Comparison of ENCODE assay signal across 23 cellular contexts in genomic region chr2:201656740-201657139, GRCh38. TPM values are rescaled to one million over a fixed set of nuclear protein-coding genes. Genes with fewer than 3 reads are reported as not detected.
"Had no signal": no experiment of that assay in that cellular context is flagged by ENCODE, and none has a peak within 500 bp of the region (broad histone marks: within the 10 kb centered on the region; RNA-seq: fewer than 3 reads in every experiment).

No MANE protein-coding gene starts in this region.

- H3K36me3 Mint-ChIP-seq: activated CD4-positive, alpha-beta memory T cell treated with anti-CD3 and anti-CD28 coated beads for 36 hours; activated naive CD4-positive, alpha-beta T cell treated with anti-CD3 and anti-CD28 coated beads, Interleukin-2, amount 10 ng/mL, durations not matched to agents 7 days and 5 days; type B pancreatic cell had no signal

- H3K36me3 ChIP-seq: gastroesophageal sphincter, sigmoid colon, thoracic aorta, vagina had no signal

- DNase-seq: activated CD4-positive, alpha-beta memory T cell treated with anti-CD3 and anti-CD28 coated beads for 36 hours; activated CD4-positive, alpha-beta T cell treated with anti-CD3 and anti-CD28 coated beads for 48 hours; activated effector memory CD4-positive, alpha-beta T cell treated with Interleukin-2 at 50 U/mL for 16 hours; activated naive CD4-positive, alpha-beta T cell treated with anti-CD3 and anti-CD28 coated beads, Interleukin-2, amount 10 ng/mL, durations not matched to agents 7 days and 5 days; activated T-cell treated with anti-CD3 and anti-CD28 coated beads, Interleukin-2, amount 50 U/mL, for 72 hours; amygdala; cortex of kidney; head of caudate nucleus; hypothalamus; left ventricle myocardium superior; mammary epithelial cell; sigmoid colon; stimulated activated CD4-positive, alpha-beta T cell treated with anti-CD3 and anti-CD28 coated beads, Interleukin-2, amount 100 ng/mL, for 48 hours; stimulated activated CD8-positive, alpha-beta memory T cell treated with anti-CD3 and anti-CD28 coated beads, Interleukin-4, amount 100 ng/mL, for 48 hours; stimulated activated naive CD4-positive, alpha-beta T cell had no signal

- H3K27ac ChIP-seq: epithelial cell of prostate, gastroesophageal sphincter, sigmoid colon, thoracic aorta, vagina had no signal

- H3K4me1 Mint-ChIP-seq: activated naive CD4-positive, alpha-beta T cell treated with anti-CD3 and anti-CD28 coated beads, Interleukin-2, amount 10 ng/mL, durations not matched to agents 7 days and 5 days had no signal

- H3K9me3 ChIP-seq: gastroesophageal sphincter, sigmoid colon, thoracic aorta, vagina had no signal

- H3K9me3 Mint-ChIP-seq: activated CD4-positive, alpha-beta memory T cell treated with anti-CD3 and anti-CD28 coated beads for 36 hours; activated naive CD4-positive, alpha-beta T cell treated with anti-CD3 and anti-CD28 coated beads, Interleukin-2, amount 10 ng/mL, durations not matched to agents 7 days and 5 days; activated T-cell treated with anti-CD3 and anti-CD28 coated beads, Interleukin-2, amount 50 U/mL, for 72 hours; type B pancreatic cell had no signal

- FAIRE-seq: bronchial epithelial cell, islet of Langerhans had no signal

- H3K4me3 Mint-ChIP-seq: activated CD4-positive, alpha-beta memory T cell treated with anti-CD3 and anti-CD28 coated beads for 36 hours; activated naive CD4-positive, alpha-beta T cell treated with anti-CD3 and anti-CD28 coated beads, Interleukin-2, amount 10 ng/mL, durations not matched to agents 7 days and 5 days; activated T-cell treated with anti-CD3 and anti-CD28 coated beads, Interleukin-2, amount 50 U/mL, for 72 hours; type B pancreatic cell had no signal

- H3K4me3 ChIP-seq: gastroesophageal sphincter, sigmoid colon, thoracic aorta, vagina had no signal

- H3K27ac Mint-ChIP-seq: activated CD4-positive, alpha-beta memory T cell treated with anti-CD3 and anti-CD28 coated beads for 36 hours; activated naive CD4-positive, alpha-beta T cell treated with anti-CD3 and anti-CD28 coated beads, Interleukin-2, amount 10 ng/mL, durations not matched to agents 7 days and 5 days; activated T-cell treated with anti-CD3 and anti-CD28 coated beads, Interleukin-2, amount 50 U/mL, for 72 hours; type B pancreatic cell had no signal

- ATAC-seq: gastroesophageal sphincter, left ventricle myocardium superior had no signal

- H3K27me3 ChIP-seq: sigmoid colon, vagina had no signal

RNA-seq across cellular contexts. Expression of gene MPP4, which starts 41.7 kb away (rescaled TPM):
- total RNA-seq: activated CD4-positive, alpha-beta memory T cell treated with anti-CD3 and anti-CD28 coated beads for 36 hours; activated T-cell treated with anti-CD3 and anti-CD28 coated beads, Interleukin-2, amount 50 U/mL, for 72 hours; bronchial epithelial cell; left ventricle myocardium superior; renal cortical epithelial cell had no signal
